1 cellular context compared by ENCODE assay signal in genomic region chr5:173010021-173010420, GRCh38.
TF ChIP-seq lines count a peak whose summit lies in the region.

No MANE protein-coding gene starts in this region.

TF ChIP-seq in HEK293, 187 proteins besides CTCF, POLR2A, EP300 and RAD21:
- TF ChIP-seq EGR2 (tag by site-specific recombination; IDR thresholded peaks at IDR 0.05; ENCODE audit: low read depth), result peak; percentile 80
- no peak for TF ChIP-seq ZNF266 (tag by site-specific recombination; IDR thresholded peaks at IDR 0.05; ENCODE audit: low read depth)
- peak; percentile 77 for TF ChIP-seq ZFHX2 (tag by site-specific recombination; conservative IDR thresholded peaks at IDR 0.05)
